In the genomic region with DNA sequence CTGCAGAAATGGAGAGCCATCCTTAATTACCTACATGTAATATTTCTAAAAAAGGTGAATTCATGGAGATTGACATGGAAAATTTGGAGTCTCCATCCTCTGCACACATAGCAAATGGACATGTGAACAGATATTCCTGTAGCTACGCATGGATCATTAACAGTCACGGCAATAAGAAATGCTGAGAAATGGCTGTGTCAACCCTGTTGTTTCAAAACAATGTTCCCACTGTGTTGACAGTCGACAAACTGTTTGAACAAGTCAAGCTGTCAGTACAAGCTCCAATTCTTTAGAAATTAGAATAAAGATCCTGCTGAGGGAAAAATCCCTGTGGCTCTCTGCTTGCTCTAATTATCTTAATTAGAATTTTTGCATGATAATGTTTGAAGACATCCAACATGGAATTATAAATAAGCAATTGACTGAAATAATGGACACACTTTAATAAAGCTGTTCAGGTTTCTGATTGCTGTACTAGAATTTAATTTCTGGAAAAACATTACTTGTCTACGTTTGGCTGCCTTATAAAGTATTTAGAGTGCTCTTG, we compare ENCODE assay signal across 17 cellular contexts. TPM values are rescaled to one million over a fixed set of nuclear protein-coding genes. Genes with fewer than 3 reads are reported as not detected.
DNase-seq lines count a peak whose midpoint lies in the region; ATAC-seq and TF ChIP-seq lines count a peak whose summit lies in the region.
"Had no signal": no experiment of that assay in that cellular context is flagged by ENCODE, and none has a peak within 500 bp of the region (broad histone marks: within the 10 kb centered on the region; RNA-seq: fewer than 3 reads in every experiment).

No MANE protein-coding gene starts in this region.

- no peak for ATAC-seq in activated naive CD8-positive, alpha-beta T cell treated with anti-CD3 and anti-CD28 coated beads, Interleukin-2, amount 50 U/mL, for 24 hours
- ATAC-seq in stimulated activated effector memory CD8-positive, alpha-beta T cell treated with anti-CD3 and anti-CD28 coated beads, Interleukin-12 subunit alpha, Interleukin-12 subunit beta, amount 100 ng/mL, for 72 hours: no peak

- WGBS in adrenal gland, 4 donors: 84 to 88% (median 85%) methylated on average over 4 of the region's 4 CpGs

- TF ChIP-seq CTCF in adrenal gland (IDR thresholded peaks at IDR 0.05) (no peak), coronary artery (IDR thresholded peaks at IDR 0.05) (no peak)

- H3K27ac Mint-ChIP-seq in activated naive CD4-positive, alpha-beta T cell treated with anti-CD3 and anti-CD28 coated beads for 36 hours: peak overlapping the region; percentile 48
- peak overlapping the region; percentile 50 for H3K27ac Mint-ChIP-seq in activated naive CD8-positive, alpha-beta T cell treated with anti-CD3 and anti-CD28 coated beads, Interleukin-2, amount 50 U/mL, for 24 hours
- peak overlapping the region; percentile 80 for H3K27ac Mint-ChIP-seq in stimulated activated effector memory CD8-positive, alpha-beta T cell treated with anti-CD3 and anti-CD28 coated beads, Interleukin-12 subunit alpha, Interleukin-12 subunit beta, amount 100 ng/mL, for 72 hours

- peaks cover 45% of the 10 kb centered on the region for H3K4me1 Mint-ChIP-seq in activated naive CD4-positive, alpha-beta T cell treated with anti-CD3 and anti-CD28 coated beads for 36 hours (ENCODE audit: low read depth)
- H3K4me1 Mint-ChIP-seq in activated naive CD8-positive, alpha-beta T cell treated with anti-CD3 and anti-CD28 coated beads, Interleukin-2, amount 50 U/mL, for 24 hours: peaks cover 44% of the 10 kb centered on the region
- H3K4me1 Mint-ChIP-seq in stimulated activated effector memory CD8-positive, alpha-beta T cell treated with anti-CD3 and anti-CD28 coated beads, Interleukin-12 subunit alpha, Interleukin-12 subunit beta, amount 100 ng/mL, for 72 hours: peaks cover 18% of the 10 kb centered on the region

- H3K27ac ChIP-seq in adrenal gland (no peak overlapping the region), coronary artery (no peak overlapping the region)
- H3K27ac ChIP-seq: GM23248, stomach had no signal

- TF ChIP-seq POLR2A in adrenal gland (IDR thresholded peaks at IDR 0.05): no peak

- no peaks in the 10 kb centered on the region for H3K36me3 ChIP-seq in adrenal gland (replicated peaks in 1 of 2)

- H3K27me3 ChIP-seq in adrenal gland: no peaks in the 10 kb centered on the region
- H3K27me3 ChIP-seq: stomach had no signal

- peaks cover 78% of the 10 kb centered on the region for H3K36me3 Mint-ChIP-seq in activated naive CD4-positive, alpha-beta T cell treated with anti-CD3 and anti-CD28 coated beads for 36 hours (ENCODE audit: low read depth)
- peaks cover 87% of the 10 kb centered on the region for H3K36me3 Mint-ChIP-seq in activated naive CD8-positive, alpha-beta T cell treated with anti-CD3 and anti-CD28 coated beads, Interleukin-2, amount 50 U/mL, for 24 hours (ENCODE audit: low read depth)
- peaks cover 100% of the 10 kb centered on the region for H3K36me3 Mint-ChIP-seq in stimulated activated effector memory CD8-positive, alpha-beta T cell treated with anti-CD3 and anti-CD28 coated beads, Interleukin-12 subunit alpha, Interleukin-12 subunit beta, amount 100 ng/mL, for 72 hours

- H3K4me1 ChIP-seq in adrenal gland (replicated peaks in 1 of 2): peaks cover 7 to 11% of the 10 kb centered on the region in 2 donors

- intact Hi-C loops in activated naive CD4-positive, alpha-beta T cell treated with anti-CD3 and anti-CD28 coated beads for 36 hours (cut with micrococcal nuclease): no loop called here
- intact Hi-C loops in adrenal gland (cut with DNase I): no loop called here

- no peaks in the 10 kb centered on the region for H3K9me3 Mint-ChIP-seq in activated naive CD4-positive, alpha-beta T cell treated with anti-CD3 and anti-CD28 coated beads for 36 hours
- no peaks in the 10 kb centered on the region for H3K9me3 Mint-ChIP-seq in activated naive CD8-positive, alpha-beta T cell treated with anti-CD3 and anti-CD28 coated beads, Interleukin-2, amount 50 U/mL, for 24 hours
- H3K9me3 Mint-ChIP-seq in stimulated activated effector memory CD8-positive, alpha-beta T cell treated with anti-CD3 and anti-CD28 coated beads, Interleukin-12 subunit alpha, Interleukin-12 subunit beta, amount 100 ng/mL, for 72 hours: no peaks in the 10 kb centered on the region

- H3K27me3 Mint-ChIP-seq in activated naive CD4-positive, alpha-beta T cell treated with anti-CD3 and anti-CD28 coated beads for 36 hours (ENCODE audit: low read depth): no peaks in the 10 kb centered on the region
- no peaks in the 10 kb centered on the region for H3K27me3 Mint-ChIP-seq in activated naive CD8-positive, alpha-beta T cell treated with anti-CD3 and anti-CD28 coated beads, Interleukin-2, amount 50 U/mL, for 24 hours

- H3K4me3 ChIP-seq in adrenal gland (no peak overlapping the region), coronary artery (no peak overlapping the region)
- H3K4me3 ChIP-seq: GM23248, stomach had no signal

- no peak overlapping the region for H3K4me3 Mint-ChIP-seq in activated naive CD4-positive, alpha-beta T cell treated with anti-CD3 and anti-CD28 coated beads for 36 hours
- no peak overlapping the region for H3K4me3 Mint-ChIP-seq in activated naive CD8-positive, alpha-beta T cell treated with anti-CD3 and anti-CD28 coated beads, Interleukin-2, amount 50 U/mL, for 24 hours
- no peak overlapping the region for H3K4me3 Mint-ChIP-seq in stimulated activated effector memory CD8-positive, alpha-beta T cell treated with anti-CD3 and anti-CD28 coated beads, Interleukin-12 subunit alpha, Interleukin-12 subunit beta, amount 100 ng/mL, for 72 hours

- CTCF ChIA-PET in activated naive CD4-positive, alpha-beta T cell treated with anti-CD3 and anti-CD28 coated beads for 36 hours (lab: Charles Lee): interaction anchor here (0.9 to 2.1 kb wide), 5 partner anchors 11 to 153 kb away, joined by 3 to 13 read pairs (median 6); no protein-coding TSS in a partner anchor

- no peak for DNase-seq in activated naive CD4-positive, alpha-beta T cell treated with anti-CD3 and anti-CD28 coated beads for 36 hours
- no peak for DNase-seq in activated naive CD4-positive, alpha-beta T cell treated with anti-CD3 and anti-CD28 coated beads, Interleukin-2, amount 50 U/mL, for 16 hours
- DNase-seq in HuH-7 (ENCODE audit: low spot score) (peak; percentile 25), adrenal gland (no peak), coronary artery (ENCODE audit: low spot score) (no peak), GOT3 (lab: John Stamatoyannopoulos, UW) (no peak)
- DNase-seq in activated naive CD8-positive, alpha-beta T cell treated with anti-CD3 and anti-CD28 coated beads, Interleukin-2, amount 50 U/mL, for 24 hours: no peak
- no peak for DNase-seq in stimulated activated effector memory CD8-positive, alpha-beta T cell treated with anti-CD3 and anti-CD28 coated beads, Interleukin-12 subunit alpha, Interleukin-12 subunit beta, amount 100 ng/mL, for 72 hours (ENCODE audit: low spot score in 2 of 2)
- DNase-seq: activated CD4-positive, alpha-beta T cell treated with anti-CD3 and anti-CD28 coated beads for 1 hour; cerebellar nuclear complex; GM23248; left colon; posterior cingulate gyrus; stimulated activated CD4-positive, alpha-beta T cell treated with anti-CD3 and anti-CD28 coated beads, Interleukin-12 subunit alpha, Interleukin-12 subunit beta, amount 100 ng/mL, for 4 hours; stomach had no signal

- H3K9me3 ChIP-seq in adrenal gland (replicated peaks in 1 of 3): no peaks in the 10 kb centered on the region
- H3K9me3 ChIP-seq: stomach had no signal

RNA-seq across cellular contexts. Expression of gene CPB2, which starts 37.9 kb away (rescaled TPM):
- not detected for total RNA-seq in activated naive CD4-positive, alpha-beta T cell treated with anti-CD3 and anti-CD28 coated beads for 36 hours
- total RNA-seq in adrenal gland: under 1 TPM in 1 of 8 donors, not detected in 7; 0.23 TPM
- polyA plus RNA-seq in adrenal gland: under 1 TPM in 1 of 3 donors, not detected in 2; 0.22 TPM
- total RNA-seq: GM23248, left colon, M059J, OCI-LY7 had no signal
- polyA plus RNA-seq: stomach had no signal

RNA-seq across cellular contexts. Expression of gene LCP1, which starts 39.2 kb away (rescaled TPM):
- total RNA-seq in activated naive CD4-positive, alpha-beta T cell treated with anti-CD3 and anti-CD28 coated beads for 36 hours: 1,000 to 10,000 TPM; 1,008 to 1,043 TPM
- total RNA-seq in adrenal gland: 100 to 1,000 TPM in 1 of 8 donors, 10 to 100 TPM in 7; 32.9 to 109 (median 67.2) TPM
- 10 to 100 TPM; 17.3 to 91.9 (median 27.4) TPM for polyA plus RNA-seq in adrenal gland
- total RNA-seq: GM23248 had no signal

Comparison
In these comparisons a context has a peak if more than half of its experiments do, and no peak if none do; other contexts are left out.
1. RNA of gene LCP1, which starts 39.2 kb away (total RNA-seq): 1,008 to 1,043 TPM in activated naive CD4-positive, alpha-beta T cell treated with anti-CD3 and anti-CD28 coated beads for 36 hours; 32.9 to 109 TPM in adrenal gland; every median in the first group is over 4 times any median in the second.
2. Peak in every context shown above with its lines, with median percentiles within 50 percentile points of each other: H3K27ac Mint-ChIP-seq.